ENCODE assay signal across 1 cellular context in genomic region chr1:113375878-113376277, GRCh38.
TF ChIP-seq lines count a peak whose summit lies in the region.

No MANE protein-coding gene starts in this region.

TF ChIP-seq in HCT116, 20 proteins besides CTCF, POLR2A, EP300 and RAD21 (continued from another document):
- TF ChIP-seq, protein P1, sequence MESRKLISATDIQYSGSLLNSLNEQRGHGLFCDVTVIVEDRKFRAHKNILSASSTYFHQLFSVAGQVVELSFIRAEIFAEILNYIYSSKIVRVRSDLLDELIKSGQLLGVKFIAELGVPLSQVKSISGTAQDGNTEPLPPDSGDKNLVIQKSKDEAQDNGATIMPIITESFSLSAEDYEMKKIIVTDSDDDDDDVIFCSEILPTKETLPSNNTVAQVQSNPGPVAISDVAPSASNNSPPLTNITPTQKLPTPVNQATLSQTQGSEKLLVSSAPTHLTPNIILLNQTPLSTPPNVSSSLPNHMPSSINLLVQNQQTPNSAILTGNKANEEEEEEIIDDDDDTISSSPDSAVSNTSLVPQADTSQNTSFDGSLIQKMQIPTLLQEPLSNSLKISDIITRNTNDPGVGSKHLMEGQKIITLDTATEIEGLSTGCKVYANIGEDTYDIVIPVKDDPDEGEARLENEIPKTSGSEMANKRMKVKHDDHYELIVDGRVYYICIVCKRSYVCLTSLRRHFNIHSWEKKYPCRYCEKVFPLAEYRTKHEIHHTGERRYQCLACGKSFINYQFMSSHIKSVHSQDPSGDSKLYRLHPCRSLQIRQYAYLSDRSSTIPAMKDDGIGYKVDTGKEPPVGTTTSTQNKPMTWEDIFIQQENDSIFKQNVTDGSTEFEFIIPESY (IDR thresholded peaks at IDR 0.05; ENCODE audit: extremely low read depth, insufficient replicate concordance, low read length) = no peak
- TF ChIP-seq POLR2AphosphoS5 (IDR thresholded peaks at IDR 0.05; ENCODE audit: low read depth, low read length) = no peak
- TF ChIP-seq FOSL1 (IDR thresholded peaks at IDR 0.05; ENCODE audit: low read depth) = no peak
